In the genomic region with DNA sequence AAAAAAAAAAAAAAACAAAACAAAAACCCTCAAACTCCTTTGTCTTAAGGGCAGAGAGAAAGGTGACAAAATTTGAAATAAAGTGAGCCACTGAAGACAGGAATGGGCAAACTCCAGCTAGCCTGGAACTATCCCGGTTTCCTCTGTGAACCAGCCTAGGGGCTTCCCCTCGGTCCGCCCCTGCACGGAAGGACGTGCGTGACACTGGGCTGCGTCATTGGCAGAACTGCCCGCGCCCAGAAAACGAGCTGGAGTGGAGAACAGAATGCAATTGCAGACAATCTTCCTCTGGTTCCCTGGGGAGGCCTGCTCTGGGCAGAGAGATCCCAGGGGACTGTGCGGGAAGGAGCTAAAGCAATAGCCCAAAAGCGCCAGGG, we compare ENCODE assay signal across 1 cellular context.
TF ChIP-seq lines count a peak whose summit lies in the region.

No MANE protein-coding gene starts in this region.

TF ChIP-seq in GM12878, 131 proteins besides CTCF, POLR2A, EP300 and RAD21 (continued from another document):
- TF ChIP-seq RB1 (IDR thresholded peaks at IDR 0.05; ENCODE audit: borderline replicate concordance) (0 out of 2 replicates have a peak, but pooled peaks have one; percentile 47), GABPA (IDR thresholded peaks at IDR 0.05; ENCODE audit: low read depth) (no peak), HDGF (IDR thresholded peaks at IDR 0.05) (0 out of 2 replicates have a peak, but pooled peaks have one; percentile 13), SIX5 (IDR thresholded peaks at IDR 0.05; ENCODE audit: low read depth, low read length, severe bottlenecking) (no peak), CREB1 (IDR thresholded peaks at IDR 0.05; ENCODE audit: low read depth) (peak; percentile 71), TCF12 (IDR thresholded peaks at IDR 0.05; ENCODE audit: low read depth, low read length) (0 out of 2 replicates have a peak, but pooled peaks have one; percentile 26), IKZF2 (IDR thresholded peaks at IDR 0.05) (peak; percentile 78), CREM (IDR thresholded peaks at IDR 0.05; ENCODE audit: low read depth) (peak; percentile 74), DPF2 (IDR thresholded peaks at IDR 0.05) (peak; percentile 64), SIN3A (IDR thresholded peaks at IDR 0.05; ENCODE audit: low read depth, low read length) (no peak), CEBPB (IDR thresholded peaks at IDR 0.05; ENCODE audit: borderline replicate concordance in 1 of 2, low read depth in 2 of 2, low read length in 2 of 2) (no peak), MTA2 (IDR thresholded peaks at IDR 0.05; ENCODE audit: low read depth) (peak; percentile 52; the same call in 1 of the 2 replicates), ZNF622 (IDR thresholded peaks at IDR 0.05) (no peak), ATF7 (IDR thresholded peaks at IDR 0.05; ENCODE audit: low read depth) (peak; percentile 60), SREBF1 (IDR thresholded peaks at IDR 0.05; ENCODE audit: low read length) (no peak), CHD1 (IDR thresholded peaks at IDR 0.05; ENCODE audit: low read depth, low read length) (no peak), ESRRA (IDR thresholded peaks at IDR 0.05; ENCODE audit: low read length) (no peak), EED (IDR thresholded peaks at IDR 0.05; ENCODE audit: low read depth) (peak; percentile 85), CBFB (IDR thresholded peaks at IDR 0.05; ENCODE audit: low read depth) (0 out of 2 replicates have a peak, but pooled peaks have one; percentile 33), NFIC (IDR thresholded peaks at IDR 0.05; ENCODE audit: low read depth, low read length) (no peak)
- TF ChIP-seq, protein P1, sequence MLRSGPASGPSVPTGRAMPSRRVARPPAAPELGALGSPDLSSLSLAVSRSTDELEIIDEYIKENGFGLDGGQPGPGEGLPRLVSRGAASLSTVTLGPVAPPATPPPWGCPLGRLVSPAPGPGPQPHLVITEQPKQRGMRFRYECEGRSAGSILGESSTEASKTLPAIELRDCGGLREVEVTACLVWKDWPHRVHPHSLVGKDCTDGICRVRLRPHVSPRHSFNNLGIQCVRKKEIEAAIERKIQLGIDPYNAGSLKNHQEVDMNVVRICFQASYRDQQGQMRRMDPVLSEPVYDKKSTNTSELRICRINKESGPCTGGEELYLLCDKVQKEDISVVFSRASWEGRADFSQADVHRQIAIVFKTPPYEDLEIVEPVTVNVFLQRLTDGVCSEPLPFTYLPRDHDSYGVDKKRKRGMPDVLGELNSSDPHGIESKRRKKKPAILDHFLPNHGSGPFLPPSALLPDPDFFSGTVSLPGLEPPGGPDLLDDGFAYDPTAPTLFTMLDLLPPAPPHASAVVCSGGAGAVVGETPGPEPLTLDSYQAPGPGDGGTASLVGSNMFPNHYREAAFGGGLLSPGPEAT (IDR thresholded peaks at IDR 0.05; ENCODE audit: low read depth) = peak; percentile 68; the same call in 1 of the 2 replicates
- TF ChIP-seq, protein P2, sequence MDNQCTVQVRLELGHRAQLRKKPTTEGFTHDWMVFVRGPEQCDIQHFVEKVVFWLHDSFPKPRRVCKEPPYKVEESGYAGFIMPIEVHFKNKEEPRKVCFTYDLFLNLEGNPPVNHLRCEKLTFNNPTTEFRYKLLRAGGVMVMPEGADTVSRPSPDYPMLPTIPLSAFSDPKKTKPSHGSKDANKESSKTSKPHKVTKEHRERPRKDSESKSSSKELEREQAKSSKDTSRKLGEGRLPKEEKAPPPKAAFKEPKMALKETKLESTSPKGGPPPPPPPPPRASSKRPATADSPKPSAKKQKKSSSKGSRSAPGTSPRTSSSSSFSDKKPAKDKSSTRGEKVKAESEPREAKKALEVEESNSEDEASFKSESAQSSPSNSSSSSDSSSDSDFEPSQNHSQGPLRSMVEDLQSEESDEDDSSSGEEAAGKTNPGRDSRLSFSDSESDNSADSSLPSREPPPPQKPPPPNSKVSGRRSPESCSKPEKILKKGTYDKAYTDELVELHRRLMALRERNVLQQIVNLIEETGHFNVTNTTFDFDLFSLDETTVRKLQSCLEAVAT (IDR thresholded peaks at IDR 0.05) = peak; percentile 53; the same call in 1 of the 2 replicates
